Comparison of ENCODE assay signal across 1 cellular context in the genomic region with DNA sequence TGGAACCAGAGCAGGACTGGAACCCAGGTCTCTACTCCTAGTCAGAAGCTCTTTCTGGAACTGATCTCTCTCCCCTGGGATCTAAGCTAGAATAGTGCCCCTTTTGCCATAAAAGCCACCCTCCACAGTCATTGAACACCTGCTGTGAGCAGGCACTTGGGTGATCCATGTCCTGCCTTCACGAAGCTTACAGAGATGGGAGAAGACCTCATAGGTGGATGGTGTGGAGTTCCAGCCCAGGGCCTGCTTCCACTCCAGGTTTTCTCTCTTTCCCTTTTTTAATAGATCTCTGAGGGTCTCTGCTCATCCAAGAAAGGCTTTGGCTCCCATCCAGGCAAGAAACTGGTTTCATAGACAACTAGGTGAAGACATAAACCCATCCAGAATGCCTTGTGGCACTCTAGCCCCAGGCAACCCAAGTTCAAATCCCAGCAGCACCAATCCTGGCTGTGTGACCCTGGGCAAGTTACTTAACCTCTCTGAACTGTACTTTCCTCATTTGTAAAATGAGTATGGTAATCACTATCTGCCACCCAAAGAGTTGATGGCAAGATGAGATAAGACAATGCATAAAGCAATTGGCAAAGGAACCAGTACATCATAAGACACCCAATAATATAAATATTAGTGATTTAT.
TF ChIP-seq lines count a peak whose summit lies in the region.

No MANE protein-coding gene starts in this region.

TF ChIP-seq in GM23338, 12 proteins besides CTCF, POLR2A, EP300 and RAD21:
- TF ChIP-seq EZH2 (IDR thresholded peaks at IDR 0.05; ENCODE audit: low read depth, unreplicated experiment) (no peak), JUNB (IDR thresholded peaks at IDR 0.05; ENCODE audit: unreplicated experiment) (no peak)
